In genomic region chr4:84939111-84939510, GRCh38 we compare ENCODE assay signal across 18 cellular contexts. TPM values are rescaled to one million over a fixed set of nuclear protein-coding genes. Genes with fewer than 3 reads are reported as not detected.
DNase-seq lines count a peak whose midpoint lies in the region; ATAC-seq and TF ChIP-seq lines count a peak whose summit lies in the region.
"Had no signal": no experiment of that assay in that cellular context is flagged by ENCODE, and none has a peak within 500 bp of the region (broad histone marks: within the 10 kb centered on the region; RNA-seq: fewer than 3 reads in every experiment).

No MANE protein-coding gene starts in this region.

- H3K4me3 Mint-ChIP-seq in activated naive CD4-positive, alpha-beta T cell treated with anti-CD3 and anti-CD28 coated beads for 36 hours = no peak overlapping the region
- H3K4me3 Mint-ChIP-seq: activated CD8-positive, alpha-beta T cell treated with anti-CD3 and anti-CD28 coated beads for 36 hours; nephron progenitor cell; T-helper 1 cell treated with Interleukin-12 subunit alpha and Interleukin-12 subunit beta and Interleukin-4 antibody, amounts not matched to agents 30 μg/mL and 1 μg/mL, for 36 hours had no signal

- H3K4me2 ChIP-seq in SK-N-SH = peak overlapping the region; percentile 53

- 90% methylated on average over 6 of the region's 6 CpGs for WGBS in SK-N-SH (ENCODE audit: low lambda C conversion rate)
- 90 to 95% methylated on average over 6 of the region's 6 CpGs for WGBS in sigmoid colon, 2 donors

- TF ChIP-seq CTCF in SK-N-SH (IDR thresholded peaks at IDR 0.05) (no peak), sigmoid colon (IDR thresholded peaks at IDR 0.05) (no peak), vagina (IDR thresholded peaks at IDR 0.05) (no peak)

- H3K4me1 Mint-ChIP-seq in activated naive CD4-positive, alpha-beta T cell treated with anti-CD3 and anti-CD28 coated beads for 36 hours (ENCODE audit: low read depth) = no peaks in the 10 kb centered on the region
- H3K4me1 Mint-ChIP-seq: nephron progenitor cell had no signal

- H3K27ac ChIP-seq in SK-N-SH (ENCODE audit: low read depth in 2 of 2, low read length in 1 of 2) = peak overlapping the region in 1 of 2 experiments; percentile 73; a peak in 3 of 4 replicates
- H3K27ac ChIP-seq in epithelial cell of prostate = peak overlapping the region; percentile 7
- H3K27ac ChIP-seq in sigmoid colon = peak overlapping the region; percentile 1 to 54 (median 51)
- no peak overlapping the region for H3K27ac ChIP-seq in vagina
- H3K27ac ChIP-seq: WERI-Rb-1 had no signal

- H3K79me2 ChIP-seq in SK-N-SH (ENCODE audit: insufficient read depth) = peaks cover 96% of the 10 kb centered on the region

- TF ChIP-seq EP300 in SK-N-SH (IDR thresholded peaks at IDR 0.05; ENCODE audit: borderline replicate concordance in 1 of 2, low read depth in 1 of 2, low read length in 1 of 2) = no peak
- no peak for TF ChIP-seq EP300 in sigmoid colon (IDR thresholded peaks at IDR 0.05)

- H3K4me3 ChIP-seq in SK-N-SH (ENCODE audit: low read depth in 2 of 2, low read length in 1 of 2) (no peak overlapping the region), sigmoid colon (no peak overlapping the region), vagina (no peak overlapping the region)
- H3K4me3 ChIP-seq: GM12878, lung had no signal

- H3K27me3 Mint-ChIP-seq in activated naive CD4-positive, alpha-beta T cell treated with anti-CD3 and anti-CD28 coated beads for 36 hours (ENCODE audit: low read depth) = peaks cover 3% of the 10 kb centered on the region
- H3K27me3 Mint-ChIP-seq: activated CD8-positive, alpha-beta T cell treated with anti-CD3 and anti-CD28 coated beads for 36 hours had no signal

- no peaks in the 10 kb centered on the region for H3K36me3 Mint-ChIP-seq in activated naive CD4-positive, alpha-beta T cell treated with anti-CD3 and anti-CD28 coated beads for 36 hours (ENCODE audit: low read depth)

- H3K9me2 ChIP-seq in SK-N-SH = no peaks in the 10 kb centered on the region

- no peak for ATAC-seq in HG03175 (IDR thresholded peaks at IDR 0.05; ENCODE audit: unreplicated experiment)
- ATAC-seq: activated CD8-positive, alpha-beta T cell treated with anti-CD3 and anti-CD28 coated beads for 36 hours; GM12878; stimulated activated naive CD8-positive, alpha-beta T cell treated with anti-CD3 and anti-CD28 coated beads, Interleukin-15, Interleukin-2, amounts not matched to agents 100 U/mL and 50 U/mL, for 24 hours had no signal

- peaks cover 13% of the 10 kb centered on the region for H4K20me1 ChIP-seq in SK-N-SH (ENCODE audit: insufficient read depth)

- no peak overlapping the region for H3K27ac Mint-ChIP-seq in activated naive CD4-positive, alpha-beta T cell treated with anti-CD3 and anti-CD28 coated beads for 36 hours
- H3K27ac Mint-ChIP-seq: activated CD8-positive, alpha-beta T cell treated with anti-CD3 and anti-CD28 coated beads for 36 hours; nephron progenitor cell; T-helper 1 cell treated with Interleukin-12 subunit alpha and Interleukin-12 subunit beta and Interleukin-4 antibody, amounts not matched to agents 30 μg/mL and 1 μg/mL, for 36 hours had no signal

- TF ChIP-seq POLR2A in sigmoid colon (IDR thresholded peaks at IDR 0.05) = no peak
- no peak for TF ChIP-seq POLR2A in vagina (IDR thresholded peaks at IDR 0.05)

- H3K9me3 Mint-ChIP-seq in activated naive CD4-positive, alpha-beta T cell treated with anti-CD3 and anti-CD28 coated beads for 36 hours = peaks cover 10% of the 10 kb centered on the region

- peaks cover 17% of the 10 kb centered on the region for H3F3A ChIP-seq in SK-N-SH (replicated peaks; ENCODE audit: insufficient read depth)

- no peak overlapping the region for H3K9ac ChIP-seq in SK-N-SH

- intact Hi-C loops in sigmoid colon (cut with DNase I) (no loop called here), vagina (cut with DNase I) (no loop called here)
- intact Hi-C loops in activated naive CD4-positive, alpha-beta T cell treated with anti-CD3 and anti-CD28 coated beads for 36 hours (cut with micrococcal nuclease) = no loop called here

- POLR2A ChIA-PET in SK-N-SH (lab: Yijun Ruan, JAX) = no interaction called here

- TF ChIP-seq RAD21 in SK-N-SH (IDR thresholded peaks at IDR 0.05; ENCODE audit: low read length) = no peak

- DNase-seq in ELR (ENCODE audit: low read depth) (peak; percentile 2), SK-N-SH (no peak), epithelial cell of prostate (ENCODE audit: low read depth, low spot score) (no peak), sigmoid colon (no peak), retina (no peak), vagina (ENCODE audit: extremely low spot score in 2 of 2) (no peak)
- DNase-seq in activated naive CD4-positive, alpha-beta T cell treated with anti-CD3 and anti-CD28 coated beads for 36 hours = no peak
- DNase-seq: activated CD8-positive, alpha-beta T cell treated with anti-CD3 and anti-CD28 coated beads for 36 hours; activated T-cell treated with anti-CD3 and anti-CD28 coated beads, Interleukin-2, amount 50 U/mL, for 48 hours; NCI-H1694 treated with DMSO at 0.1 percent for 48 hours; NCI-H2227 treated with DMSO at 0.1 percent for 48 hours; nephron progenitor cell; stimulated activated naive CD8-positive, alpha-beta T cell treated with anti-CD3 and anti-CD28 coated beads, Interleukin-15, Interleukin-2, amounts not matched to agents 100 U/mL and 50 U/mL, for 24 hours; WERI-Rb-1 had no signal

- H3K9me3 ChIP-seq in SK-N-SH (peaks cover 8% of the 10 kb centered on the region; the same call in 1 of the 2 replicates), sigmoid colon (peaks cover 0 to 11% (median 2%) of the 10 kb centered on the region in 4 donors), vagina (peaks cover 4% of the 10 kb centered on the region)

- H3K4me1 ChIP-seq in SK-N-SH (ENCODE audit: control insufficient read depth in 1 of 2, insufficient read depth in 2 of 2, low read depth in 1 of 2, low read length in 1 of 2) (peaks cover 3 to 12% of the 10 kb centered on the region in 2 experiments; a peak in 3 of 4 replicates), sigmoid colon (peaks cover 2 to 40% (median 34%) of the 10 kb centered on the region in 4 donors), vagina (peaks cover 27% of the 10 kb centered on the region)

- CTCF ChIA-PET in SK-N-SH (lab: Yijun Ruan, JAX) = interaction anchor here (1.3 kb wide), 1 partner anchor 189 kb away, joined by 3 read pairs; no protein-coding TSS in a partner anchor
- CTCF ChIA-PET in activated naive CD4-positive, alpha-beta T cell treated with anti-CD3 and anti-CD28 coated beads for 36 hours (lab: Charles Lee) = no interaction called here

- peaks cover 0 to 17% of the 10 kb centered on the region in 2 experiments for H3K36me3 ChIP-seq in SK-N-SH (replicated peaks in 1 of 2; ENCODE audit: control insufficient read depth in 1 of 2, insufficient read depth in 2 of 2, low read length in 1 of 2)
- no peaks in the 10 kb centered on the region for H3K36me3 ChIP-seq in sigmoid colon
- H3K36me3 ChIP-seq in vagina = no peaks in the 10 kb centered on the region

- H3K27me3 ChIP-seq in SK-N-SH (ENCODE audit: insufficient read depth) = no peaks in the 10 kb centered on the region
- H3K27me3 ChIP-seq in sigmoid colon = no peaks in the 10 kb centered on the region
- no peaks in the 10 kb centered on the region for H3K27me3 ChIP-seq in vagina

- no peak overlapping the region for H2AFZ ChIP-seq in SK-N-SH (ENCODE audit: low read depth)

TF ChIP-seq in SK-N-SH, 30 proteins besides CTCF, POLR2A, EP300 and RAD21:
- TF ChIP-seq SMC3 (IDR thresholded peaks at IDR 0.05; ENCODE audit: low read depth, low read length) = no peak

RNA-seq across cellular contexts. Expression of gene WDFY3, which starts 27.4 kb away (rescaled TPM):
- polyA plus RNA-seq in SK-N-SH (2012; rRNA removed) (13.8 and 17.4 TPM in 2 replicates), sigmoid colon (1 to 10 TPM; 4.8 to 7.6 (median 5.3) TPM)
- 10.2 and 14.0 TPM in 2 replicates for polyA plus RNA-seq in SK-N-SH (2012; cell fraction: cytosol; rRNA removed)
- 22.9 and 35.1 TPM in 2 replicates for polyA plus RNA-seq in SK-N-SH (2012; cell fraction: nucleus; rRNA removed)
- total RNA-seq in sigmoid colon (10 to 100 TPM; 50.5 to 85.7 (median 75.1) TPM), vagina (67.8 TPM)
- 1 to 10 TPM; 1.0 to 1.2 TPM for total RNA-seq in activated naive CD4-positive, alpha-beta T cell treated with anti-CD3 and anti-CD28 coated beads for 36 hours

Comparison
In these comparisons a context has a peak if more than half of its experiments do, and no peak if none do; other contexts are left out.
1. RNA of gene WDFY3, which starts 27.4 kb away (total RNA-seq): 50.5 to 85.7 TPM in sigmoid colon and 67.8 TPM in vagina (single experiment); 1.0 to 1.2 TPM in activated naive CD4-positive, alpha-beta T cell treated with anti-CD3 and anti-CD28 coated beads for 36 hours; every median in the first group is over 10 times any median in the second.